Comparison of ENCODE assay signal across 8 cellular contexts in genomic region chr18:49460958-49461601, GRCh38. TPM values are rescaled to one million over a fixed set of nuclear protein-coding genes. Genes with fewer than 3 reads are reported as not detected.
A peak's percentile ranks its signal among the peaks of the same experiment; 100 is the strongest.
DNase-seq lines count a peak whose midpoint lies in the region; ATAC-seq and TF ChIP-seq lines count a peak whose summit lies in the region.

No MANE protein-coding gene starts in this region.

- ATAC-seq in CD8-positive, alpha-beta T cell: peak; percentile 27
- ATAC-seq in HG02885 (IDR thresholded peaks at IDR 0.05; ENCODE audit: poor library complexity, unreplicated experiment) (no peak), GM18517 (IDR thresholded peaks at IDR 0.05; ENCODE audit: unreplicated experiment) (no peak)

- CTCF ChIA-PET in CD8-positive, alpha-beta T cell (lab: Charles Lee): interaction anchor here (0.8 to 0.9 kb wide), 2 partner anchors 14 to 896 kb away, joined by 3 read pairs; no protein-coding TSS in a partner anchor

- peaks cover 43% of the 10 kb centered on the region for H3K79me2 ChIP-seq in Loucy (ENCODE audit: insufficient read depth, low read length)

- no peaks in the 10 kb centered on the region for H3K36me3 ChIP-seq in CD8-positive, alpha-beta T cell (ENCODE audit: insufficient read depth, low read length)
- no peaks in the 10 kb centered on the region for H3K36me3 ChIP-seq in Loucy (ENCODE audit: insufficient read depth, low read length)

- H3K9me2 ChIP-seq in Loucy (replicated peaks; ENCODE audit: low read depth, low read length): no peaks in the 10 kb centered on the region

- peak overlapping the region; percentile 79 for H3K9ac ChIP-seq in Loucy (ENCODE audit: low read depth, low read length, poor library complexity, severe bottlenecking)

- no peaks in the 10 kb centered on the region for H3K27me3 Mint-ChIP-seq in CD8-positive, alpha-beta T cell (ENCODE audit: low read depth)
- peaks cover 4% of the 10 kb centered on the region for H3K27me3 Mint-ChIP-seq in nephron (ENCODE audit: low read depth)

- no peak for DNase-seq in CD8-positive, alpha-beta T cell
- DNase-seq in choroid plexus epithelial cell (ENCODE audit: low read depth) (peak; percentile 70), mucosa of gallbladder (ENCODE audit: low spot score) (no peak)
- no peak for DNase-seq in stimulated activated naive CD4-positive, alpha-beta T cell treated with Interleukin-2 at 50 U/mL for 16 hours (lab: John Stamatoyannopoulos, UW)

- H3K27me3 ChIP-seq in CD8-positive, alpha-beta T cell (ENCODE audit: insufficient read depth, low read length): no peaks in the 10 kb centered on the region
- no peaks in the 10 kb centered on the region for H3K27me3 ChIP-seq in Loucy (ENCODE audit: insufficient read depth, low read length, poor library complexity, severe bottlenecking)

- peaks cover 17% of the 10 kb centered on the region for H3K4me1 ChIP-seq in CD8-positive, alpha-beta T cell (ENCODE audit: insufficient read depth, low read length)
- H3K4me1 ChIP-seq in Loucy (ENCODE audit: insufficient read depth, low read length, poor library complexity, severe bottlenecking): peaks cover 40% of the 10 kb centered on the region

- intact Hi-C loops in CD8-positive, alpha-beta T cell (cut with DNase I, micrococcal nuclease): loop anchor here (1.0 to 5.0 kb wide), 5 partner anchors 26 to 1736 kb away; partner anchors contain the start of genes C18orf32 (in 2 of the 2), RPL17 (in 2 of the 2), ACAA2 (in 1 of the 2) and MEX3C (in 1 of the 2)

- peak overlapping the region; percentile 95 for H3K27ac Mint-ChIP-seq in CD8-positive, alpha-beta T cell
- H3K27ac Mint-ChIP-seq in nephron: peak overlapping the region; percentile 80 to 92 (median 81)

- H3K4me2 ChIP-seq in Loucy (ENCODE audit: low read depth, low read length, poor library complexity, severe bottlenecking): peak overlapping the region; percentile 87

- H3K36me3 Mint-ChIP-seq in CD8-positive, alpha-beta T cell: peaks cover 2% of the 10 kb centered on the region
- H3K36me3 Mint-ChIP-seq in nephron (ENCODE audit: low read depth): peaks cover 4% of the 10 kb centered on the region

- peaks cover 8% of the 10 kb centered on the region for H4K20me1 ChIP-seq in Loucy (ENCODE audit: insufficient read depth, low read length, poor library complexity, severe bottlenecking)

- peak overlapping the region; percentile 74 for H3K27ac ChIP-seq in CD8-positive, alpha-beta T cell (ENCODE audit: low read depth, low read length)

- no peaks in the 10 kb centered on the region for H3K9me3 ChIP-seq in CD8-positive, alpha-beta T cell (ENCODE audit: low read length)
- H3K9me3 ChIP-seq in Loucy (ENCODE audit: insufficient read depth, low read depth, low read length): no peaks in the 10 kb centered on the region

- H3K9me3 Mint-ChIP-seq in CD8-positive, alpha-beta T cell: no peaks in the 10 kb centered on the region
- H3K9me3 Mint-ChIP-seq in nephron: no peaks in the 10 kb centered on the region

- peaks cover 45% of the 10 kb centered on the region for H3K4me1 Mint-ChIP-seq in CD8-positive, alpha-beta T cell (ENCODE audit: low read depth)
- peaks cover 27% of the 10 kb centered on the region for H3K4me1 Mint-ChIP-seq in nephron

- H3K4me3 Mint-ChIP-seq in CD8-positive, alpha-beta T cell: peak overlapping the region; percentile 93
- H3K4me3 Mint-ChIP-seq in nephron: peak overlapping the region; percentile 87 to 95 (median 91)

- H2AFZ ChIP-seq in Loucy (ENCODE audit: low read length): peak overlapping the region; percentile 94

- H3F3A ChIP-seq in Loucy (ENCODE audit: low read depth): no peaks in the 10 kb centered on the region

- H3K4me3 ChIP-seq in CD8-positive, alpha-beta T cell (ENCODE audit: low read depth, low read length): peak overlapping the region; percentile 94
- H3K4me3 ChIP-seq in Loucy (ENCODE audit: low read length, poor library complexity, severe bottlenecking) (peak overlapping the region; percentile 93), choroid plexus epithelial cell (ENCODE audit: low read depth, low read length) (peak overlapping the region; percentile 95)

- no peak for TF ChIP-seq CTCF in CD8-positive, alpha-beta T cell (IDR thresholded peaks at IDR 0.05)
- no peak for TF ChIP-seq CTCF in Loucy (conservative IDR thresholded peaks at IDR 0.05; ENCODE audit: low read length)
- no peak for TF ChIP-seq CTCF in choroid plexus epithelial cell (conservative IDR thresholded peaks at IDR 0.05; ENCODE audit: low read depth, low read length)
- no peak for TF ChIP-seq CTCF in nephron (IDR thresholded peaks at IDR 0.05; ENCODE audit: unreplicated experiment in 3 of 3)

- POLR2A ChIA-PET in CD8-positive, alpha-beta T cell (lab: Charles Lee): interaction anchor here (0.6 to 1.8 kb wide), 6 partner anchors 12 to 40 kb away, joined by 3 to 17 read pairs (median 3); partner anchors contain the start of gene C18orf32

RNA-seq across cellular contexts. Expression of gene DYM, which starts 0.6 kb away (rescaled TPM):
- 10 to 100 TPM; 49.4 to 52.9 TPM for total RNA-seq in CD8-positive, alpha-beta T cell
- total RNA-seq in mucosa of gallbladder: 67.5 TPM

RNA-seq across cellular contexts. Expression of gene C18orf32, which starts 26.0 kb away (rescaled TPM):
- total RNA-seq in CD8-positive, alpha-beta T cell: 10 to 100 TPM; 40.9 to 44.1 TPM
- total RNA-seq in mucosa of gallbladder: 81.9 TPM

RNA-seq across cellular contexts. Expression of gene RPL17, which starts 31.2 kb away (rescaled TPM):
- 1,000 to 10,000 TPM; 2,798 to 2,945 TPM for total RNA-seq in CD8-positive, alpha-beta T cell
- 1,108 TPM for total RNA-seq in mucosa of gallbladder
